In genomic region chr11:117096973-117097566, GRCh38 we compare ENCODE assay signal across 8 cellular contexts. TPM values are rescaled to one million over a fixed set of nuclear protein-coding genes. Genes with fewer than 3 reads are reported as not detected.
DNase-seq lines count a peak whose midpoint lies in the region; ATAC-seq, FAIRE-seq and TF ChIP-seq lines count a peak whose summit lies in the region.

No MANE protein-coding gene starts in this region.

- H3K9me1 ChIP-seq in keratinocyte (ENCODE audit: control insufficient read depth, extremely low read depth, insufficient read depth, low read length), result peaks cover 5% of the 10 kb centered on the region

- H3K36me3 Mint-ChIP-seq in activated T-helper 2 cell treated with anti-CD3 and anti-CD28 coated beads, Interferon-gamma antibody, Interleukin-2, Interleukin-4, amounts not matched to agents 10 μg/mL and 5 μg/mL and 100 μg/mL, durations not matched to agents 14 hours and 24 hours and 36 hours (ENCODE audit: low read depth), result peaks cover 12% of the 10 kb centered on the region

- TF ChIP-seq CTCF in keratinocyte (optimal IDR thresholded peaks at IDR 0.05 in 1 of 3, IDR thresholded peaks at IDR 0.05 in 1 of 3, conservative IDR thresholded peaks at IDR 0.05 in 1 of 3; ENCODE audit: extremely low read depth in 1 of 3, insufficient read depth in 2 of 3, low read length in 3 of 3), result no peak

- DNase-seq in NCI-H82 (lab: John Stamatoyannopoulos, UW), result peak; percentile 31
- no peak for DNase-seq in NCI-H82 treated with DMSO at 0.1 percent for 48 hours (lab: John Stamatoyannopoulos, UW; ENCODE audit: unreplicated experiment)
- no peak for DNase-seq in activated T-helper 2 cell treated with anti-CD3 and anti-CD28 coated beads, Interferon-gamma antibody, Interleukin-2, Interleukin-4, amounts not matched to agents 10 μg/mL and 5 μg/mL and 100 μg/mL, durations not matched to agents 14 hours and 24 hours and 36 hours (ENCODE audit: low spot score)
- no peak for DNase-seq in keratinocyte (ENCODE audit: low read depth, low spot score)
- peak; percentile 73 for DNase-seq in superior temporal gyrus (ENCODE audit: extremely low spot score)

- no peaks in the 10 kb centered on the region for H3K9me3 ChIP-seq in keratinocyte (ENCODE audit: control insufficient read depth, low read depth, low read length)

- peak overlapping the region; percentile 90 for H3K27ac Mint-ChIP-seq in activated T-helper 2 cell treated with anti-CD3 and anti-CD28 coated beads, Interferon-gamma antibody, Interleukin-2, Interleukin-4, amounts not matched to agents 10 μg/mL and 5 μg/mL and 100 μg/mL, durations not matched to agents 14 hours and 24 hours and 36 hours

- dilution Hi-C loops in keratinocyte (cut with MboI; ENCODE audit: extremely low pct_ligation_motif_present, low sequenced_read_pairs), result no loop called here

- no peak for ATAC-seq in GM18868 (IDR thresholded peaks at IDR 0.05; ENCODE audit: unreplicated experiment)
- ATAC-seq in HG03039 (IDR thresholded peaks at IDR 0.05; ENCODE audit: unreplicated experiment), result no peak
- no peak for ATAC-seq in GM21825 (IDR thresholded peaks at IDR 0.05; ENCODE audit: unreplicated experiment)

- peaks cover 2% of the 10 kb centered on the region for H4K20me1 ChIP-seq in keratinocyte (ENCODE audit: control insufficient read depth, extremely low read depth, insufficient read depth, low read length)

- peaks cover 6% of the 10 kb centered on the region for H3K27me3 Mint-ChIP-seq in activated T-helper 2 cell treated with anti-CD3 and anti-CD28 coated beads, Interferon-gamma antibody, Interleukin-2, Interleukin-4, amounts not matched to agents 10 μg/mL and 5 μg/mL and 100 μg/mL, durations not matched to agents 14 hours and 24 hours and 36 hours (ENCODE audit: low read depth)

- H3K4me1 ChIP-seq in keratinocyte (ENCODE audit: control insufficient read depth, extremely low read depth, insufficient read depth, low read length), result peaks cover 36% of the 10 kb centered on the region

- FAIRE-seq in keratinocyte (lab: Jason Lieb, UNC), result no peak

- H3K4me3 ChIP-seq in keratinocyte (ENCODE audit: control insufficient read depth in 2 of 3, extremely low read depth in 1 of 3, insufficient read depth in 2 of 3, low read depth in 1 of 3, low read length in 3 of 3), result peak overlapping the region; percentile 85 to 95 (median 93)

- peak overlapping the region; percentile 85 for H3K27ac ChIP-seq in keratinocyte (ENCODE audit: control insufficient read depth, insufficient read depth, low read length)

- H3K36me3 ChIP-seq in keratinocyte (ENCODE audit: control insufficient read depth in 2 of 2, extremely low read depth in 1 of 2, insufficient read depth in 2 of 2, low read length in 2 of 2), result peaks cover 0 to 1% of the 10 kb centered on the region in 2 experiments

- peak overlapping the region; percentile 98 for H3K4me3 Mint-ChIP-seq in activated T-helper 2 cell treated with anti-CD3 and anti-CD28 coated beads, Interferon-gamma antibody, Interleukin-2, Interleukin-4, amounts not matched to agents 10 μg/mL and 5 μg/mL and 100 μg/mL, durations not matched to agents 14 hours and 24 hours and 36 hours (ENCODE audit: low read depth)

- intact Hi-C loops in activated T-helper 2 cell treated with anti-CD3 and anti-CD28 coated beads, Interferon-gamma antibody, Interleukin-2, Interleukin-4, amounts not matched to agents 10 μg/mL and 5 μg/mL and 100 μg/mL, durations not matched to agents 14 hours and 24 hours and 36 hours (cut with micrococcal nuclease), result loop anchor here (1.0 to 5.0 kb wide), 4 partner anchors 45 to 244 kb away; partner anchors contain the start of gene PAFAH1B2

- H3K4me1 Mint-ChIP-seq in activated T-helper 2 cell treated with anti-CD3 and anti-CD28 coated beads, Interferon-gamma antibody, Interleukin-2, Interleukin-4, amounts not matched to agents 10 μg/mL and 5 μg/mL and 100 μg/mL, durations not matched to agents 14 hours and 24 hours and 36 hours (ENCODE audit: low read depth), result peaks cover 61% of the 10 kb centered on the region

- H3K4me2 ChIP-seq in keratinocyte (ENCODE audit: control insufficient read depth, extremely low read depth, insufficient read depth, low read depth, low read length), result peak overlapping the region; percentile 84

- H3K79me2 ChIP-seq in keratinocyte (ENCODE audit: control insufficient read depth, insufficient read depth, low read length), result peaks cover 60% of the 10 kb centered on the region

- peak overlapping the region; percentile 92 for H3K9ac ChIP-seq in keratinocyte (ENCODE audit: control insufficient read depth, extremely low read depth, insufficient read depth, low read length)

- peaks cover 5% of the 10 kb centered on the region for H3K9me3 Mint-ChIP-seq in activated T-helper 2 cell treated with anti-CD3 and anti-CD28 coated beads, Interferon-gamma antibody, Interleukin-2, Interleukin-4, amounts not matched to agents 10 μg/mL and 5 μg/mL and 100 μg/mL, durations not matched to agents 14 hours and 24 hours and 36 hours

- H2AFZ ChIP-seq in keratinocyte (ENCODE audit: control insufficient read depth, low read length), result no peak overlapping the region

- no peaks in the 10 kb centered on the region for H3K27me3 ChIP-seq in keratinocyte (ENCODE audit: control insufficient read depth, extremely low read depth, insufficient read depth, low read length)

RNA-seq across cellular contexts. Expression of gene SIK3, which starts 1.2 kb away (rescaled TPM):
- total RNA-seq in activated T-helper 2 cell treated with anti-CD3 and anti-CD28 coated beads, Interferon-gamma antibody, Interleukin-2, Interleukin-4, amounts not matched to agents 10 μg/mL and 5 μg/mL and 100 μg/mL, durations not matched to agents 14 hours and 24 hours and 36 hours, result 25.3 and 25.6 TPM in 2 replicates
- polyA plus RNA-seq in keratinocyte, result 4.4 to 10.7 TPM (median 8.2 TPM) in 3 replicates
- 13.4 TPM for polyA plus RNA-seq in keratinocyte (2011; ENCODE audit: low read depth)
- 9.1 and 10.4 TPM in 2 replicates for polyA plus RNA-seq in keratinocyte (2011; cell fraction: cytosol; rRNA removed)
- 27.3 and 28.8 TPM in 2 replicates for polyA plus RNA-seq in keratinocyte (2011; cell fraction: nucleus; rRNA removed)
- polyA plus RNA-seq in keratinocyte (2012; ENCODE audit: low replicate concordance), result 9.5 and 15.3 TPM in 2 replicates
- polyA minus RNA-seq in keratinocyte, result 14.6 to 51.7 TPM (median 22.5 TPM) in 3 replicates
- 12.1 TPM for polyA minus RNA-seq in keratinocyte (2011; cell fraction: cytosol; rRNA and poly(A)+ RNA removed)
- 21.2 and 44.1 TPM in 2 replicates for polyA minus RNA-seq in keratinocyte (2011; cell fraction: nucleus; rRNA and poly(A)+ RNA removed)

RNA-seq across cellular contexts. Expression of gene PAFAH1B2, which starts 47.0 kb away (rescaled TPM):
- 72.3 and 76.9 TPM in 2 replicates for total RNA-seq in activated T-helper 2 cell treated with anti-CD3 and anti-CD28 coated beads, Interferon-gamma antibody, Interleukin-2, Interleukin-4, amounts not matched to agents 10 μg/mL and 5 μg/mL and 100 μg/mL, durations not matched to agents 14 hours and 24 hours and 36 hours
- polyA plus RNA-seq in keratinocyte, result 66.0 to 101 TPM (median 76.4 TPM) in 3 replicates
- polyA plus RNA-seq in keratinocyte (2011; ENCODE audit: low read depth), result 132 TPM
- 58.2 and 76.3 TPM in 2 replicates for polyA plus RNA-seq in keratinocyte (2011; cell fraction: cytosol; rRNA removed)
- polyA plus RNA-seq in keratinocyte (2011; cell fraction: nucleus; rRNA removed), result 73.7 TPM in 2 replicates
- 35.5 and 72.5 TPM in 2 replicates for polyA plus RNA-seq in keratinocyte (2012; ENCODE audit: low replicate concordance)
- 135 to 219 TPM (median 218 TPM) in 3 replicates for polyA minus RNA-seq in keratinocyte
- 116 TPM for polyA minus RNA-seq in keratinocyte (2011; cell fraction: cytosol; rRNA and poly(A)+ RNA removed)
- polyA minus RNA-seq in keratinocyte (2011; cell fraction: nucleus; rRNA and poly(A)+ RNA removed), result 54.7 and 105 TPM in 2 replicates

Comparison
In these comparisons a context has a peak if more than half of its experiments do, and no peak if none do; other contexts are left out.
1. DNase-seq: peak in NCI-H82 (single experiment) and superior temporal gyrus (single experiment); none in NCI-H82 treated with DMSO at 0.1 percent for 48 hours (single experiment), activated T-helper 2 cell treated with anti-CD3 and anti-CD28 coated beads, Interferon-gamma antibody, Interleukin-2, Interleukin-4, amounts not matched to agents 10 μg/mL and 5 μg/mL and 100 μg/mL, durations not matched to agents 14 hours and 24 hours and 36 hours (single experiment) and keratinocyte (single experiment).